In genomic region chr2:20599861-20600461, GRCh38 we compare ENCODE assay signal across 13 cellular contexts. TPM values are rescaled to one million over a fixed set of nuclear protein-coding genes. Genes with fewer than 3 reads are reported as not detected.
DNase-seq lines count a peak whose midpoint lies in the region; ATAC-seq and TF ChIP-seq lines count a peak whose summit lies in the region.
"Had no signal": no experiment of that assay in that cellular context is flagged by ENCODE, and none has a peak within 500 bp of the region (broad histone marks: within the 10 kb centered on the region; RNA-seq: fewer than 3 reads in every experiment).

No MANE protein-coding gene starts in this region.

- intact Hi-C loops in head of caudate nucleus (cut with DNase I) = loop anchor here (10.0 kb wide), 1 partner anchor 75 kb away; no protein-coding TSS in a partner anchor
- intact Hi-C loops in activated T-helper 1 cell treated with anti-CD3 and anti-CD28 coated beads, Interleukin-12 subunit alpha, Interleukin-12 subunit beta, Interleukin-2, Interleukin-4 antibody, amounts not matched to agents 30 ng/mL and 10 ng/mL and 1 ng/mL, durations not matched to agents 14 hours and 24 hours and 36 hours (cut with micrococcal nuclease) = no loop called here

- 86 to 87% methylated on average over 8 to 10 of the region's 10 CpGs for WGBS in upper lobe of left lung, 2 donors

- TF ChIP-seq CTCF in nephron progenitor cell (IDR thresholded peaks at IDR 0.05) = no peak
- no peak for TF ChIP-seq CTCF in upper lobe of left lung (IDR thresholded peaks at IDR 0.05)

- no peak overlapping the region for H3K4me3 ChIP-seq in upper lobe of left lung

- DNase-seq in DMS79 treated with DMSO at 0.1 percent for 48 hours (lab: John Stamatoyannopoulos, UW) (peak; percentile 14), DMS79 (lab: John Stamatoyannopoulos, UW) (no peak), head of caudate nucleus (peak in 39 of 42 donors; percentile 34 to 89 (median 72)), nephron progenitor cell (peak; percentile 35), upper lobe of left lung (peak in 1 of 2 donors; percentile 8), AML-193 (lab: John Stamatoyannopoulos, UW) (no peak), DMS 273 treated with DMSO at 0.1 percent for 48 hours (lab: John Stamatoyannopoulos, UW) (no peak)
- no peak for DNase-seq in activated T-helper 1 cell treated with anti-CD3 and anti-CD28 coated beads, Interleukin-12 subunit alpha, Interleukin-12 subunit beta, Interleukin-2, Interleukin-4 antibody, amounts not matched to agents 30 ng/mL and 10 ng/mL and 1 ng/mL, durations not matched to agents 14 hours and 24 hours and 36 hours (ENCODE audit: low spot score)
- DNase-seq: GDM1; stimulated activated naive CD8-positive, alpha-beta T cell treated with anti-CD3 and anti-CD28 coated beads, Interleukin-15, Interleukin-2, amounts not matched to agents 100 U/mL and 50 U/mL, for 24 hours had no signal

- TF ChIP-seq POLR2A in upper lobe of left lung (IDR thresholded peaks at IDR 0.05) = no peak

- H3K27me3 ChIP-seq in upper lobe of left lung = no peaks in the 10 kb centered on the region

- no peaks in the 10 kb centered on the region for H3K36me3 Mint-ChIP-seq in nephron progenitor cell (ENCODE audit: low read depth)
- H3K36me3 Mint-ChIP-seq in activated T-helper 1 cell treated with anti-CD3 and anti-CD28 coated beads, Interleukin-12 subunit alpha, Interleukin-12 subunit beta, Interleukin-2, Interleukin-4 antibody, amounts not matched to agents 30 ng/mL and 10 ng/mL and 1 ng/mL, durations not matched to agents 14 hours and 24 hours and 36 hours (ENCODE audit: low read depth) = no peaks in the 10 kb centered on the region
- H3K36me3 Mint-ChIP-seq: WTC11 had no signal

- peaks cover 86% of the 10 kb centered on the region for H3K4me1 Mint-ChIP-seq in nephron progenitor cell
- peaks cover 9% of the 10 kb centered on the region for H3K4me1 Mint-ChIP-seq in activated T-helper 1 cell treated with anti-CD3 and anti-CD28 coated beads, Interleukin-12 subunit alpha, Interleukin-12 subunit beta, Interleukin-2, Interleukin-4 antibody, amounts not matched to agents 30 ng/mL and 10 ng/mL and 1 ng/mL, durations not matched to agents 14 hours and 24 hours and 36 hours (ENCODE audit: low read depth)

- H3K4me3 Mint-ChIP-seq in nephron progenitor cell = peak overlapping the region; percentile 49
- H3K4me3 Mint-ChIP-seq in activated T-helper 1 cell treated with anti-CD3 and anti-CD28 coated beads, Interleukin-12 subunit alpha, Interleukin-12 subunit beta, Interleukin-2, Interleukin-4 antibody, amounts not matched to agents 30 ng/mL and 10 ng/mL and 1 ng/mL, durations not matched to agents 14 hours and 24 hours and 36 hours = no peak overlapping the region
- H3K4me3 Mint-ChIP-seq: WTC11 had no signal

- no peaks in the 10 kb centered on the region for H3K9me3 Mint-ChIP-seq in nephron progenitor cell
- H3K9me3 Mint-ChIP-seq in activated T-helper 1 cell treated with anti-CD3 and anti-CD28 coated beads, Interleukin-12 subunit alpha, Interleukin-12 subunit beta, Interleukin-2, Interleukin-4 antibody, amounts not matched to agents 30 ng/mL and 10 ng/mL and 1 ng/mL, durations not matched to agents 14 hours and 24 hours and 36 hours = no peaks in the 10 kb centered on the region
- H3K9me3 Mint-ChIP-seq: WTC11 had no signal

- H3K27ac ChIP-seq in upper lobe of left lung = peak overlapping the region; percentile 78 to 87 (median 82)
- H3K27ac ChIP-seq: 22Rv1, HL-60 had no signal

- H3K9me3 ChIP-seq in upper lobe of left lung = no peaks in the 10 kb centered on the region

- H3K27me3 Mint-ChIP-seq in nephron progenitor cell (ENCODE audit: low read depth, poor library complexity) = peaks cover 4% of the 10 kb centered on the region
- no peaks in the 10 kb centered on the region for H3K27me3 Mint-ChIP-seq in activated T-helper 1 cell treated with anti-CD3 and anti-CD28 coated beads, Interleukin-12 subunit alpha, Interleukin-12 subunit beta, Interleukin-2, Interleukin-4 antibody, amounts not matched to agents 30 ng/mL and 10 ng/mL and 1 ng/mL, durations not matched to agents 14 hours and 24 hours and 36 hours (ENCODE audit: insufficient read depth)

- H3K27ac Mint-ChIP-seq in nephron progenitor cell = peak overlapping the region; percentile 91
- no peak overlapping the region for H3K27ac Mint-ChIP-seq in activated T-helper 1 cell treated with anti-CD3 and anti-CD28 coated beads, Interleukin-12 subunit alpha, Interleukin-12 subunit beta, Interleukin-2, Interleukin-4 antibody, amounts not matched to agents 30 ng/mL and 10 ng/mL and 1 ng/mL, durations not matched to agents 14 hours and 24 hours and 36 hours
- H3K27ac Mint-ChIP-seq: WTC11 had no signal

- H3K4me1 ChIP-seq in upper lobe of left lung = peaks cover 52 to 66% (median 60%) of the 10 kb centered on the region in 4 donors

- TF ChIP-seq EP300 in upper lobe of left lung (IDR thresholded peaks at IDR 0.05) = no peak

- ATAC-seq in upper lobe of left lung (ENCODE audit: low FRiP score in 2 of 2) = no peak
- ATAC-seq: stimulated activated naive CD8-positive, alpha-beta T cell treated with anti-CD3 and anti-CD28 coated beads, Interleukin-15, Interleukin-2, amounts not matched to agents 100 U/mL and 50 U/mL, for 24 hours; WTC11 had no signal

- H3K36me3 ChIP-seq in upper lobe of left lung = no peaks in the 10 kb centered on the region

RNA-seq across cellular contexts. Expression of gene HS1BP3, which starts 50.9 kb away (rescaled TPM):
- total RNA-seq in upper lobe of left lung = 10 to 100 TPM; 41.0 to 45.8 (median 42.7) TPM
- total RNA-seq in activated T-helper 1 cell treated with anti-CD3 and anti-CD28 coated beads, Interleukin-12 subunit alpha, Interleukin-12 subunit beta, Interleukin-2, Interleukin-4 antibody, amounts not matched to agents 30 ng/mL and 10 ng/mL and 1 ng/mL, durations not matched to agents 14 hours and 24 hours and 36 hours = 9.1 and 10.2 TPM in 2 replicates

Comparison
In these comparisons a context has a peak if more than half of its experiments do, and no peak if none do; other contexts are left out.
1. DNase-seq: peak in DMS79 treated with DMSO at 0.1 percent for 48 hours (single experiment), head of caudate nucleus (39 of 42) and nephron progenitor cell (single experiment); none in DMS79 (single experiment), activated T-helper 1 cell treated with anti-CD3 and anti-CD28 coated beads, Interleukin-12 subunit alpha, Interleukin-12 subunit beta, Interleukin-2, Interleukin-4 antibody, amounts not matched to agents 30 ng/mL and 10 ng/mL and 1 ng/mL, durations not matched to agents 14 hours and 24 hours and 36 hours (single experiment), AML-193 (0 of 2) and DMS 273 treated with DMSO at 0.1 percent for 48 hours (single experiment).